ENCODE assay signal across 23 cellular contexts in genomic region chr14:77006127-77006526, GRCh38. TPM values are rescaled to one million over a fixed set of nuclear protein-coding genes. Genes with fewer than 3 reads are reported as not detected.
DNase-seq lines count a peak whose midpoint lies in the region; ATAC-seq and TF ChIP-seq lines count a peak whose summit lies in the region.
"Had no signal": no experiment of that assay in that cellular context is flagged by ENCODE, and none has a peak within 500 bp of the region (broad histone marks: within the 10 kb centered on the region; RNA-seq: fewer than 3 reads in every experiment).

No MANE protein-coding gene starts in this region.

- peak overlapping the region; percentile 13 to 73 (median 54); a peak in 16 of 22 replicates for H3K4me2 ChIP-seq in BLaER1 treated with 17β-estradiol and CSF1 and Interleukin-3, amounts not matched to agents 10 nM and 100 nM
- H3K4me2 ChIP-seq in hepatocyte = no peak overlapping the region

- no peaks in the 10 kb centered on the region for H3K27me3 ChIP-seq in BLaER1 treated with 17β-estradiol and CSF1 and Interleukin-3, amounts not matched to agents 10 nM and 100 nM
- H3K27me3 ChIP-seq in hepatocyte (no peaks in the 10 kb centered on the region), left ventricle myocardium inferior (ENCODE audit: low read depth) (no peaks in the 10 kb centered on the region)
- H3K27me3 ChIP-seq: heart left ventricle had no signal

- no peaks in the 10 kb centered on the region for H3K9me2 ChIP-seq in hepatocyte (replicated peaks; ENCODE audit: insufficient read depth)

- ATAC-seq in sciatic nerve (peak; percentile 71), GM19397 (IDR thresholded peaks at IDR 0.05; ENCODE audit: unreplicated experiment) (no peak), GM21737 (IDR thresholded peaks at IDR 0.05; ENCODE audit: unreplicated experiment) (no peak)
- ATAC-seq in activated T-cell treated with anti-CD3 and anti-CD28 coated beads, Interleukin-2, amount 50 U/mL, for 4 hours = no peak
- ATAC-seq: activated CD8-positive, alpha-beta memory T cell treated with anti-CD3 and anti-CD28 coated beads, Interleukin-2, amount 10 ng/mL, durations not matched to agents 7 days and 5 days; heart left ventricle; naive thymus-derived CD8-positive, alpha-beta T cell had no signal

- no peak for TF ChIP-seq CTCF in RWPE1 (conservative IDR thresholded peaks at IDR 0.05; ENCODE audit: low read depth)
- TF ChIP-seq CTCF in hepatocyte (IDR thresholded peaks at IDR 0.05; ENCODE audit: poor library complexity) = no peak
- no peak for TF ChIP-seq CTCF in left ventricle myocardium inferior (IDR thresholded peaks at IDR 0.05; ENCODE audit: borderline replicate concordance)

- CTCF ChIA-PET in RWPE1 (lab: Yijun Ruan, JAX) = no interaction called here

- H3K4me3 Mint-ChIP-seq in activated T-cell treated with anti-CD3 and anti-CD28 coated beads, Interleukin-2, amount 50 U/mL, for 4 hours = no peak overlapping the region
- H3K4me3 Mint-ChIP-seq: activated CD8-positive, alpha-beta memory T cell treated with anti-CD3 and anti-CD28 coated beads, Interleukin-2, amount 10 ng/mL, durations not matched to agents 7 days and 5 days; CD8-positive, alpha-beta memory T cell; HFFc6; naive thymus-derived CD8-positive, alpha-beta T cell had no signal

- no peak overlapping the region for H3K9ac ChIP-seq in BLaER1 treated with 17β-estradiol and CSF1 and Interleukin-3, amounts not matched to agents 10 nM and 100 nM

- H3K9me3 Mint-ChIP-seq in activated T-cell treated with anti-CD3 and anti-CD28 coated beads, Interleukin-2, amount 50 U/mL, for 4 hours = no peaks in the 10 kb centered on the region
- H3K9me3 Mint-ChIP-seq: CD8-positive, alpha-beta memory T cell; HFFc6; naive thymus-derived CD8-positive, alpha-beta T cell had no signal

- POLR2A ChIA-PET in RWPE1 (lab: Yijun Ruan, JAX; ENCODE audit: low non-redundant PET) = no interaction called here

- H3K27ac ChIP-seq in BLaER1 treated with 17β-estradiol and CSF1 and Interleukin-3, amounts not matched to agents 10 nM and 100 nM = no peak overlapping the region
- H3K27ac ChIP-seq in RWPE1 (peak overlapping the region; percentile 81), hepatocyte (peak overlapping the region; percentile 78), left ventricle myocardium inferior (replicated peaks) (no peak overlapping the region)
- H3K27ac ChIP-seq: heart left ventricle had no signal

- no peaks in the 10 kb centered on the region for H3K79me2 ChIP-seq in hepatocyte

- no peaks in the 10 kb centered on the region for H3K9me3 ChIP-seq in BLaER1 treated with 17β-estradiol and CSF1 and Interleukin-3, amounts not matched to agents 10 nM and 100 nM (replicated peaks in 1 of 11)
- H3K9me3 ChIP-seq in hepatocyte (ENCODE audit: low read depth) (no peaks in the 10 kb centered on the region), left ventricle myocardium inferior (replicated peaks) (no peaks in the 10 kb centered on the region)
- H3K9me3 ChIP-seq: heart left ventricle had no signal

- no peaks in the 10 kb centered on the region for H3K36me3 ChIP-seq in BLaER1 treated with 17β-estradiol and CSF1 and Interleukin-3, amounts not matched to agents 10 nM and 100 nM
- H3K36me3 ChIP-seq in hepatocyte (replicated peaks; ENCODE audit: insufficient read depth, low read depth) (no peaks in the 10 kb centered on the region), left ventricle myocardium inferior (no peaks in the 10 kb centered on the region)
- H3K36me3 ChIP-seq: heart left ventricle had no signal

- no peaks in the 10 kb centered on the region for H4K20me1 ChIP-seq in BLaER1 treated with 17β-estradiol and CSF1 and Interleukin-3, amounts not matched to agents 10 nM and 100 nM
- H4K20me1 ChIP-seq in hepatocyte (ENCODE audit: insufficient read depth, poor library complexity, severe bottlenecking) = no peaks in the 10 kb centered on the region

- DNase-seq in RWPE1 (ENCODE audit: low spot score) = no peak
- DNase-seq in hepatocyte (ENCODE audit: low spot score) = peak; percentile 3
- no peak for DNase-seq in sciatic nerve (ENCODE audit: low spot score)
- DNase-seq in left ventricle myocardium inferior = no peak
- DNase-seq in activated T-cell treated with anti-CD3 and anti-CD28 coated beads, Interleukin-2, amount 50 U/mL, for 4 hours = no peak
- DNase-seq: activated CD8-positive, alpha-beta memory T cell treated with anti-CD3 and anti-CD28 coated beads, Interleukin-2, amount 10 ng/mL, durations not matched to agents 7 days and 5 days; activated gamma-delta T cell; CD8-positive, alpha-beta memory T cell; DMS79; HFFc6; Kasumi-1; naive thymus-derived CD8-positive, alpha-beta T cell; NCI-H1092 treated with DMSO at 0.1 percent for 48 hours; NCI-H2029 treated with DMSO at 0.1 percent for 48 hours; NCI-H446 treated with DMSO at 0.1 percent for 48 hours; RPMI8226; small intestine; stimulated activated CD4-positive, alpha-beta T cell treated with anti-CD3 and anti-CD28 coated beads, Interleukin-2, amount 100 ng/mL, for 48 hours; T1000 had no signal

- peaks cover 47 to 63% (median 60%) of the 10 kb centered on the region in 10 experiments for H3K4me1 ChIP-seq in BLaER1 treated with 17β-estradiol and CSF1 and Interleukin-3, amounts not matched to agents 10 nM and 100 nM
- H3K4me1 ChIP-seq in hepatocyte (ENCODE audit: insufficient read depth) (peaks cover 46% of the 10 kb centered on the region), left ventricle myocardium inferior (peaks cover 21% of the 10 kb centered on the region)

- H3K36me3 Mint-ChIP-seq in activated T-cell treated with anti-CD3 and anti-CD28 coated beads, Interleukin-2, amount 50 U/mL, for 4 hours (ENCODE audit: insufficient read depth) = no peaks in the 10 kb centered on the region
- H3K36me3 Mint-ChIP-seq: activated CD8-positive, alpha-beta memory T cell treated with anti-CD3 and anti-CD28 coated beads, Interleukin-2, amount 10 ng/mL, durations not matched to agents 7 days and 5 days; naive thymus-derived CD8-positive, alpha-beta T cell had no signal

- no peaks in the 10 kb centered on the region for H3K27me3 Mint-ChIP-seq in activated T-cell treated with anti-CD3 and anti-CD28 coated beads, Interleukin-2, amount 50 U/mL, for 4 hours (ENCODE audit: low read depth)
- H3K27me3 Mint-ChIP-seq: activated CD8-positive, alpha-beta memory T cell treated with anti-CD3 and anti-CD28 coated beads, Interleukin-2, amount 10 ng/mL, durations not matched to agents 7 days and 5 days; naive thymus-derived CD8-positive, alpha-beta T cell had no signal

- no peak overlapping the region for H3K4me3 ChIP-seq in BLaER1 treated with 17β-estradiol and CSF1 and Interleukin-3, amounts not matched to agents 10 nM and 100 nM
- H3K4me3 ChIP-seq in hepatocyte (no peak overlapping the region), left ventricle myocardium inferior (no peak overlapping the region)
- H3K4me3 ChIP-seq: heart left ventricle had no signal

- H2AFZ ChIP-seq in hepatocyte = no peak overlapping the region

- WGBS in hepatocyte (ENCODE audit: low lambda C conversion rate, missing lambda C conversion rate) = 88% methylated on average over 9 of the region's 9 CpGs

- intact Hi-C loops in sciatic nerve (cut with DNase I) = no loop called here
- intact Hi-C loops in left ventricle myocardium inferior (cut with micrococcal nuclease) = no loop called here

- H3K4me1 Mint-ChIP-seq in activated T-cell treated with anti-CD3 and anti-CD28 coated beads, Interleukin-2, amount 50 U/mL, for 4 hours (ENCODE audit: low read depth) = peaks cover 7% of the 10 kb centered on the region

RNA-seq across cellular contexts. Expression of gene IRF2BPL, which starts 22.4 kb away (rescaled TPM):
- total RNA-seq in hepatocyte (26.8 and 34.5 TPM in 2 replicates), sciatic nerve (59.6 TPM), left ventricle myocardium inferior (35.5 TPM)
- polyA plus RNA-seq in hepatocyte = 38.9 and 52.1 TPM in 2 replicates
- total RNA-seq in activated T-cell treated with anti-CD3 and anti-CD28 coated beads, Interleukin-2, amount 50 U/mL, for 4 hours = 10 to 100 TPM; 29.5 to 37.1 (median 32.7) TPM

Comparison
In these comparisons a context has a peak if more than half of its experiments do, and no peak if none do; other contexts are left out.
1. H3K27ac ChIP-seq: peak in RWPE1 (single experiment) and hepatocyte (single experiment); none in BLaER1 treated with 17β-estradiol and CSF1 and Interleukin-3, amounts not matched to agents 10 nM and 100 nM (0 of 11) and left ventricle myocardium inferior (single experiment).